Comparison of ENCODE assay signal across 31 cellular contexts in the genomic region with DNA sequence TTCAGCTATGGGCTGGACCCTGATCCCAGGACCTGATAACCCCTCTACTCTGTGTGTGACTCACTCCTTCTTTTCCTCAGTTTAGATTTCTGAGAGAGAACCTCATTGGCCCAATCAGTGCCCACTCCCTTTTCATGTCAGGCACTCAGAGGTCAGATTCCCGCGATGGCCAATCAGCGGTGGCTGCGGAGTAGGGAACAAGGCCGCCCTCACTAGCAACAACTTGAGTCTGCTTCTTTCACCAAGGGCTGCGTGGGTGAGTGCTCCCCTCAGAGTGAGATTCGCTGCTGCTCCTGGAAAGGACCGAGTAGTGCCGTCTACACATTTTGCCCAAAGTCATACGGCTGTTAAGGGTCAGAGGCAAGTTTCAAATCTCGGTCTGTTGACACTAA. TPM values are rescaled to one million over a fixed set of nuclear protein-coding genes. Genes with fewer than 3 reads are reported as not detected.
"Had no signal": no experiment of that assay in that cellular context is flagged by ENCODE, and none has a peak within 500 bp of the region (broad histone marks: within the 10 kb centered on the region; RNA-seq: fewer than 3 reads in every experiment).

No MANE protein-coding gene starts in this region.

- H3K4me3 ChIP-seq: ascending aorta, breast epithelium, SJCRH30, SK-N-MC had no signal

- H3K36me3 Mint-ChIP-seq: activated naive CD8-positive, alpha-beta T cell treated with anti-CD3 and anti-CD28 coated beads, Interleukin-2, amount 10 ng/mL, durations not matched to agents 7 days and 5 days had no signal

- H3K4me1 Mint-ChIP-seq: activated CD4-positive, alpha-beta T cell treated with anti-CD3 and anti-CD28 coated beads, Interleukin-2, amount 10 ng/mL, durations not matched to agents 24 days and 14 days; activated naive CD4-positive, alpha-beta T cell treated with anti-CD3 and anti-CD28 coated beads, Interleukin-2, amount 50 U/mL, for 24 hours; activated naive CD8-positive, alpha-beta T cell treated with anti-CD3 and anti-CD28 coated beads, Interleukin-2, amount 10 ng/mL, durations not matched to agents 7 days and 5 days; activated T-helper 17 cell treated with anti-CD3 and anti-CD28 coated beads, Interleukin-2, amount 50 U/mL, for 72 hours had no signal

- H3K36me3 ChIP-seq: ascending aorta, breast epithelium, SJCRH30, WERI-Rb-1 had no signal

- H3K27me3 ChIP-seq: ascending aorta, breast epithelium had no signal

- H3K9me3 Mint-ChIP-seq: activated CD4-positive, alpha-beta T cell treated with anti-CD3 and anti-CD28 coated beads, Interleukin-2, amount 10 ng/mL, durations not matched to agents 24 days and 14 days; activated CD8-positive, alpha-beta T cell treated with anti-CD3 and anti-CD28 coated beads for 36 hours; activated naive CD4-positive, alpha-beta T cell treated with anti-CD3 and anti-CD28 coated beads, Interleukin-2, amount 50 U/mL, for 24 hours; activated naive CD8-positive, alpha-beta T cell treated with anti-CD3 and anti-CD28 coated beads, Interleukin-2, amount 10 ng/mL, durations not matched to agents 7 days and 5 days; activated T-cell treated with anti-CD3 and anti-CD28 coated beads, Interleukin-2, amount 50 U/mL, for 72 hours; activated T-helper 17 cell treated with anti-CD3 and anti-CD28 coated beads, Interleukin-2, amount 50 U/mL, for 72 hours had no signal

- H3K9me3 ChIP-seq: ascending aorta, breast epithelium, SJCRH30 had no signal

- H3K27ac Mint-ChIP-seq: activated CD4-positive, alpha-beta T cell treated with anti-CD3 and anti-CD28 coated beads, Interleukin-2, amount 10 ng/mL, durations not matched to agents 24 days and 14 days; activated CD8-positive, alpha-beta T cell treated with anti-CD3 and anti-CD28 coated beads for 36 hours; activated naive CD4-positive, alpha-beta T cell treated with anti-CD3 and anti-CD28 coated beads, Interleukin-2, amount 50 U/mL, for 24 hours; activated naive CD8-positive, alpha-beta T cell treated with anti-CD3 and anti-CD28 coated beads, Interleukin-2, amount 10 ng/mL, durations not matched to agents 7 days and 5 days; activated T-cell treated with anti-CD3 and anti-CD28 coated beads, Interleukin-2, amount 50 U/mL, for 72 hours; activated T-helper 17 cell treated with anti-CD3 and anti-CD28 coated beads, Interleukin-2, amount 50 U/mL, for 72 hours had no signal

- H3K4me3 Mint-ChIP-seq: activated CD4-positive, alpha-beta T cell treated with anti-CD3 and anti-CD28 coated beads, Interleukin-2, amount 10 ng/mL, durations not matched to agents 24 days and 14 days; activated CD8-positive, alpha-beta T cell treated with anti-CD3 and anti-CD28 coated beads for 36 hours; activated naive CD4-positive, alpha-beta T cell treated with anti-CD3 and anti-CD28 coated beads, Interleukin-2, amount 50 U/mL, for 24 hours; activated naive CD8-positive, alpha-beta T cell treated with anti-CD3 and anti-CD28 coated beads, Interleukin-2, amount 10 ng/mL, durations not matched to agents 7 days and 5 days; activated T-cell treated with anti-CD3 and anti-CD28 coated beads, Interleukin-2, amount 50 U/mL, for 72 hours; activated T-helper 17 cell treated with anti-CD3 and anti-CD28 coated beads, Interleukin-2, amount 50 U/mL, for 72 hours had no signal

- H3K4me1 ChIP-seq: ascending aorta, breast epithelium, SJCRH30 had no signal

- DNase-seq: activated CD4-positive, alpha-beta T cell treated with anti-CD3 and anti-CD28 coated beads for 1 hour; activated CD4-positive, alpha-beta T cell treated with anti-CD3 and anti-CD28 coated beads, Interleukin-2, amount 10 ng/mL, durations not matched to agents 24 days and 14 days; activated CD4-positive, alpha-beta T cell treated with anti-CD3 and anti-CD28 coated beads, Interleukin-2, amount 50 U/mL, for 4 hours; activated CD4-positive, CD25-positive, alpha-beta regulatory T cell; activated CD8-positive, alpha-beta T cell treated with anti-CD3 and anti-CD28 coated beads for 36 hours; activated effector memory CD4-positive, alpha-beta T cell treated with anti-CD3 and anti-CD28 coated beads, Interleukin-2, amount 50 U/mL, for 16 hours; activated naive CD4-positive, alpha-beta T cell; activated naive CD8-positive, alpha-beta T cell treated with anti-CD3 and anti-CD28 coated beads, Interleukin-2, amount 10 ng/mL, durations not matched to agents 7 days and 5 days; activated T-cell treated with anti-CD3 and anti-CD28 coated beads, Interleukin-2, amount 50 U/mL, for 1 hour; activated T-cell treated with anti-CD3 and anti-CD28 coated beads, Interleukin-2, amount 50 U/mL, for 72 hours; amygdala; Kasumi-1; KG1; MM.1S; NCI-H1436 treated with DMSO at 0.1 percent for 48 hours; NCI-H1694 treated with DMSO at 0.1 percent for 48 hours; NCI-H2171 treated with DMSO at 0.1 percent for 48 hours; NCI-H446; NCI-H524 treated with DMSO at 0.1 percent for 48 hours; SJCRH30; T1000; WERI-Rb-1 had no signal

- ATAC-seq: activated CD8-positive, alpha-beta T cell treated with anti-CD3 and anti-CD28 coated beads for 36 hours; activated T-cell treated with anti-CD3 and anti-CD28 coated beads, Interleukin-2, amount 50 U/mL, for 72 hours; activated T-helper 17 cell treated with anti-CD3 and anti-CD28 coated beads, Interleukin-2, amount 50 U/mL, for 72 hours; Panc1 had no signal

- H3K27ac ChIP-seq: ascending aorta, breast epithelium, SJCRH30, SK-N-MC, WERI-Rb-1 had no signal

RNA-seq across cellular contexts. Expression of a gene that starts 34.7 kb away (rescaled TPM):
- total RNA-seq: activated T-helper 17 cell treated with anti-CD3 and anti-CD28 coated beads, Interleukin-2, amount 50 U/mL, for 72 hours; ascending aorta; RPMI7951; T-helper 1 cell treated with Interleukin-12 subunit alpha and Interleukin-12 subunit beta and Interleukin-4 antibody, amounts not matched to agents 30 ng/mL and 1 ng/mL, for 36 hours; T-helper 2 cell treated with Interferon-gamma antibody and Interleukin-4, amounts not matched to agents 100 ng/mL and 5 ng/mL, for 36 hours had no signal
